Comparison of ENCODE assay signal across 20 cellular contexts in the genomic region with DNA sequence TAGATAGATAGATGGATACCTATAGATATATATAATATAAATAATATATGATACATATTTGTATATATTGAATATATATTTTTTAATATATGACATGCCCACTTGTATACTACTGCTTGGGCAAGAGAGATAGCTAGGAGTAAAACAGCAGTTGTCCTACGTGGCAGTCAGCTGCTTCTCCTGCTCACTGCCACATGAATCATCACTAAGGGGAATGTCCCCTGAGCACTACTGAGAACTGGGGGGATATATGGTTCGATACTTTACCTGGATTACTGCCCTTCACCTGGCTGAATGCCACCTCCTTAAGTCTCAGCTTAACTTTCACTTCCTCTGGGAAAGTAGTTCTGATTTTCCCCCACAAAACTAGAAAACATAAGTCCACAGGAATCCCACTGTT. TPM values are rescaled to one million over a fixed set of nuclear protein-coding genes. Genes with fewer than 3 reads are reported as not detected.
"Had no signal": no experiment of that assay in that cellular context is flagged by ENCODE, and none has a peak within 500 bp of the region (broad histone marks: within the 10 kb centered on the region; RNA-seq: fewer than 3 reads in every experiment).

No MANE protein-coding gene starts in this region.

RNA-seq across cellular contexts. Expression of gene NUTM2F, which starts 13.3 kb away (rescaled TPM):
- total RNA-seq: activated CD4-positive, alpha-beta memory T cell treated with anti-CD3 and anti-CD28 coated beads, Interleukin-2, amount 10 ng/mL, durations not matched to agents 7 days and 5 days; activated CD4-positive, alpha-beta T cell treated with anti-CD3 and anti-CD28 coated beads for 36 hours; activated CD4-positive, alpha-beta T cell treated with anti-CD3 and anti-CD28 coated beads, Interleukin-2, amount 10 ng/mL, durations not matched to agents 7 days and 5 days; activated CD8-positive, alpha-beta memory T cell treated with anti-CD3 and anti-CD28 coated beads for 36 hours; activated naive CD8-positive, alpha-beta T cell treated with anti-CD3 and anti-CD28 coated beads, Interleukin-2, amount 10 ng/mL, durations not matched to agents 7 days and 5 days; activated T-cell treated with anti-CD3 and anti-CD28 coated beads, Interleukin-2, amount 50 U/mL, for 4 hours; activated T-cell treated with anti-CD3 and anti-CD28 coated beads, Interleukin-2, amount 50 U/mL, for 72 hours; activated T-helper 1 cell treated with anti-CD3 and anti-CD28 coated beads, Interleukin-12 subunit alpha, Interleukin-12 subunit beta, Interleukin-2, Interleukin-4 antibody, amounts not matched to agents 30 ng/mL and 10 ng/mL and 1 ng/mL, durations not matched to agents 14 hours and 24 hours and 36 hours; activated T-helper 2 cell treated with anti-CD3 and anti-CD28 coated beads, Interferon-gamma antibody, Interleukin-2, Interleukin-4, amounts not matched to agents 10 μg/mL and 5 μg/mL and 100 μg/mL, durations not matched to agents 14 hours and 24 hours and 36 hours; adrenal gland; aorta; astrocyte; body of pancreas; breast epithelium; cardiac septum; cerebellum; T-cell; T-helper 1 cell treated with Interleukin-12 subunit alpha and Interleukin-12 subunit beta and Interleukin-4 antibody, amounts not matched to agents 30 ng/mL and 1 ng/mL, for 36 hours; T-helper 17 cell; T-helper 2 cell treated with Interferon-gamma antibody and Interleukin-4, amounts not matched to agents 100 ng/mL and 5 ng/mL, for 36 hours had no signal
- polyA plus RNA-seq: adrenal gland, aorta had no signal
